1 cellular context compared by ENCODE assay signal in genomic region chr10:16891375-16892313, GRCh38.
TF ChIP-seq lines count a peak whose summit lies in the region.

No MANE protein-coding gene starts in this region.

TF ChIP-seq in K562, 482 proteins besides CTCF, POLR2A, EP300 and RAD21 (continued from another document and continues in another):
- TF ChIP-seq CLOCK (CRISPR knock-in tag; IDR thresholded peaks at IDR 0.05; ENCODE audit: borderline replicate concordance) (no peak), ZMIZ1 (IDR thresholded peaks at IDR 0.05; ENCODE audit: low read depth in 2 of 2, low read length in 2 of 2) (peak in 1 of 2 experiments; percentile 99; a peak in 2 of 4 replicates), SAFB (IDR thresholded peaks at IDR 0.05; ENCODE audit: borderline replicate concordance, low read depth, low read length) (no peak), KLF16 (IDR thresholded peaks at IDR 0.05) (no peak), EP400 (IDR thresholded peaks at IDR 0.05) (peak; percentile 58), RAD51 (IDR thresholded peaks at IDR 0.05; ENCODE audit: borderline replicate concordance, low read depth) (peak; percentile 22; the same call in 1 of the 2 replicates), PATZ1 (CRISPR knock-in tag; IDR thresholded peaks at IDR 0.05; ENCODE audit: borderline replicate concordance) (no peak), POLR2AphosphoS5 (IDR thresholded peaks at IDR 0.05; ENCODE audit: control insufficient read depth, insufficient read depth, low read depth, low read length) (peak; percentile 100), NKRF (IDR thresholded peaks at IDR 0.05; ENCODE audit: borderline replicate concordance) (no peak), CEBPZ (IDR thresholded peaks at IDR 0.05; ENCODE audit: borderline replicate concordance, low read depth, low read length) (no peak), TBP (optimal IDR thresholded peaks at IDR 0.05; ENCODE audit: low read depth, low read length) (peak; percentile 100), ZNF23 (CRISPR knock-in tag; IDR thresholded peaks at IDR 0.05) (no peak), SMC3 (conservative IDR thresholded peaks at IDR 0.05; ENCODE audit: insufficient read depth, low read depth, low read length) (peak; percentile 69), MCM3 (IDR thresholded peaks at IDR 0.05) (no peak), FOXA1 (IDR thresholded peaks at IDR 0.05; ENCODE audit: borderline replicate concordance) (no peak), NCOR1 (IDR thresholded peaks at IDR 0.05) (peak; percentile 90), JUNB (CRISPR knock-in tag; conservative IDR thresholded peaks at IDR 0.05) (no peak), SMAD4 (CRISPR knock-in tag; conservative IDR thresholded peaks at IDR 0.05) (0 out of 2 replicates have a peak, but pooled peaks have one; percentile 23), U2AF2 (optimal IDR thresholded peaks at IDR 0.05; ENCODE audit: low read depth, low read length) (no peak), RB1 (IDR thresholded peaks at IDR 0.05; ENCODE audit: low read depth) (no peak), TRIM25 (IDR thresholded peaks at IDR 0.05; ENCODE audit: borderline replicate concordance) (no peak), PREB (CRISPR knock-in tag; IDR thresholded peaks at IDR 0.05) (no peak), ZC3H4 (CRISPR knock-in tag; IDR thresholded peaks at IDR 0.05; ENCODE audit: borderline replicate concordance) (no peak), ETS2 (tag; IDR thresholded peaks at IDR 0.05; ENCODE audit: borderline replicate concordance, poor library complexity, severe bottlenecking) (no peak), ZBTB12 (CRISPR knock-in tag; IDR thresholded peaks at IDR 0.05) (no peak), NFYB (IDR thresholded peaks at IDR 0.05; ENCODE audit: extremely low read depth, insufficient read length) (no peak), ZNF592 (IDR thresholded peaks at IDR 0.05) (0 out of 2 replicates have a peak, but pooled peaks have one; percentile 30), BCL6 (CRISPR knock-in tag; IDR thresholded peaks at IDR 0.05) (no peak), NR2C1 (IDR thresholded peaks at IDR 0.05) (0 out of 2 replicates have a peak, but pooled peaks have one; percentile 30), NR2C1 (tag; IDR thresholded peaks at IDR 0.05) (no peak), GATA2 (CRISPR knock-in tag; IDR thresholded peaks at IDR 0.05) (no peak), RFX5 (IDR thresholded peaks at IDR 0.05; ENCODE audit: low read depth, low read length) (0 out of 2 replicates have a peak, but pooled peaks have one; percentile 30), ZNF717 (CRISPR knock-in tag; IDR thresholded peaks at IDR 0.05) (peak; percentile 94), FOXJ3 (CRISPR knock-in tag; IDR thresholded peaks at IDR 0.05) (no peak), ZNF197 (CRISPR knock-in tag; IDR thresholded peaks at IDR 0.05; ENCODE audit: low read depth) (no peak), KDM1A (IDR thresholded peaks at IDR 0.05) (peak; percentile 99), DNMT1 (IDR thresholded peaks at IDR 0.05) (no peak)
